1 cellular context compared by ENCODE assay signal in genomic region chr17:46942441-46943217, GRCh38.
TF ChIP-seq lines count a peak whose summit lies in the region.

No MANE protein-coding gene starts in this region.

TF ChIP-seq in HepG2, 621 proteins besides CTCF, POLR2A, EP300 and RAD21 (continued from another document):
- TF ChIP-seq ZFP90 (CRISPR knock-in tag; IDR thresholded peaks at IDR 0.05; ENCODE audit: borderline replicate concordance) (no peak), PAF1 (CRISPR knock-in tag; IDR thresholded peaks at IDR 0.05) (peak; percentile 49; the same call in 1 of the 2 replicates), DNMT1 (CRISPR knock-in tag; IDR thresholded peaks at IDR 0.05) (0 out of 2 replicates have a peak, but pooled peaks have one; percentile 22), ZNF703 (CRISPR knock-in tag; IDR thresholded peaks at IDR 0.05; ENCODE audit: borderline replicate concordance) (0 out of 2 replicates have a peak, but pooled peaks have one; percentile 44), SALL1 (CRISPR knock-in tag; IDR thresholded peaks at IDR 0.05) (peak; percentile 68), ERF (CRISPR knock-in tag; IDR thresholded peaks at IDR 0.05) (peak; percentile 36; the same call in 1 of the 2 replicates), PBX2 (CRISPR knock-in tag; IDR thresholded peaks at IDR 0.05) (no peak), SP5 (CRISPR knock-in tag; IDR thresholded peaks at IDR 0.05; ENCODE audit: borderline replicate concordance, low read depth) (peak; percentile 22; the same call in 1 of the 2 replicates), RBFOX2 (IDR thresholded peaks at IDR 0.05; ENCODE audit: low read depth, low read length) (0 out of 2 replicates have a peak, but pooled peaks have one; percentile 13), REPIN1 (CRISPR knock-in tag; IDR thresholded peaks at IDR 0.05; ENCODE audit: borderline replicate concordance, low read depth) (no peak), ZXDC (CRISPR knock-in tag; IDR thresholded peaks at IDR 0.05) (no peak), ZNF572 (CRISPR knock-in tag; IDR thresholded peaks at IDR 0.05) (peak; percentile 4; the same call in 1 of the 2 replicates), ZNF747 (CRISPR knock-in tag; IDR thresholded peaks at IDR 0.05; ENCODE audit: borderline replicate concordance) (peak; percentile 55; the same call in 1 of the 2 replicates), SMAD3 (CRISPR knock-in tag; IDR thresholded peaks at IDR 0.05) (0 out of 2 replicates have a peak, but pooled peaks have one; percentile 45), ELF4 (CRISPR knock-in tag; IDR thresholded peaks at IDR 0.05; ENCODE audit: borderline replicate concordance) (0 out of 2 replicates have a peak, but pooled peaks have one; percentile 17), ZNF709 (CRISPR knock-in tag; IDR thresholded peaks at IDR 0.05) (no peak), HNF1B (CRISPR knock-in tag; IDR thresholded peaks at IDR 0.05) (peak; percentile 27; the same call in 1 of the 2 replicates), ZSCAN31 (CRISPR knock-in tag; IDR thresholded peaks at IDR 0.05; ENCODE audit: low read depth) (0 out of 2 replicates have a peak, but pooled peaks have one; percentile 31), ZNF639 (CRISPR knock-in tag; conservative IDR thresholded peaks at IDR 0.05) (0 out of 2 replicates have a peak, but pooled peaks have one; percentile 16), ZNF317 (CRISPR knock-in tag; IDR thresholded peaks at IDR 0.05) (no peak), IRF2 (CRISPR knock-in tag; IDR thresholded peaks at IDR 0.05) (peak; percentile 77; the same call in 1 of the 2 replicates), MIER3 (CRISPR knock-in tag; IDR thresholded peaks at IDR 0.05; ENCODE audit: borderline replicate concordance) (0 out of 2 replicates have a peak, but pooled peaks have one; percentile 23), ATF7 (IDR thresholded peaks at IDR 0.05) (no peak), ATF7 (CRISPR knock-in tag; IDR thresholded peaks at IDR 0.05) (no peak; the same call in 1 of the 2 replicates), MAZ (IDR thresholded peaks at IDR 0.05; ENCODE audit: borderline replicate concordance, low read depth, low read length) (0 out of 2 replicates have a peak, but pooled peaks have one; percentile 22), MAZ (CRISPR knock-in tag; IDR thresholded peaks at IDR 0.05; ENCODE audit: low read depth) (0 out of 2 replicates have a peak, but pooled peaks have one; percentile 46), ZNF605 (CRISPR knock-in tag; IDR thresholded peaks at IDR 0.05) (peak; percentile 74), HHEX (CRISPR knock-in tag; IDR thresholded peaks at IDR 0.05) (no peak), SSRP1 (CRISPR knock-in tag; IDR thresholded peaks at IDR 0.05) (peak; percentile 92), ZKSCAN1 (IDR thresholded peaks at IDR 0.05; ENCODE audit: low read length) (no peak), TFDP1 (CRISPR knock-in tag; IDR thresholded peaks at IDR 0.05; ENCODE audit: borderline replicate concordance) (0 out of 2 replicates have a peak, but pooled peaks have one; percentile 9), MED8 (CRISPR knock-in tag; IDR thresholded peaks at IDR 0.05; ENCODE audit: insufficient replicate concordance) (no peak), CC2D1A (CRISPR knock-in tag; IDR thresholded peaks at IDR 0.05) (0 out of 2 replicates have a peak, but pooled peaks have one; percentile 65), BRD4 (CRISPR knock-in tag; IDR thresholded peaks at IDR 0.05) (no peak), CREB3 (CRISPR knock-in tag; IDR thresholded peaks at IDR 0.05) (no peak), SP140L (CRISPR knock-in tag; IDR thresholded peaks at IDR 0.05; ENCODE audit: borderline replicate concordance) (0 out of 2 replicates have a peak, but pooled peaks have one; percentile 68), ATF1 (CRISPR knock-in tag; IDR thresholded peaks at IDR 0.05) (0 out of 2 replicates have a peak, but pooled peaks have one; percentile 29), SP1 (IDR thresholded peaks at IDR 0.05) (no peak), SP1 (CRISPR knock-in tag; IDR thresholded peaks at IDR 0.05) (peak; percentile 27; the same call in 1 of the 2 replicates), HOXA7 (CRISPR knock-in tag; IDR thresholded peaks at IDR 0.05) (no peak), KDM2A (CRISPR knock-in tag; IDR thresholded peaks at IDR 0.05; ENCODE audit: borderline replicate concordance, low read depth) (0 out of 2 replicates have a peak, but pooled peaks have one; percentile 47), TOPORS (CRISPR knock-in tag; IDR thresholded peaks at IDR 0.05) (no peak), POGK (CRISPR knock-in tag; conservative IDR thresholded peaks at IDR 0.05) (peak; percentile 60; the same call in 1 of the 2 replicates), ZNF143 (CRISPR knock-in tag; IDR thresholded peaks at IDR 0.05) (no peak), GATAD1 (CRISPR knock-in tag; IDR thresholded peaks at IDR 0.05) (peak; percentile 49; the same call in 1 of the 2 replicates), SMARCC2 (IDR thresholded peaks at IDR 0.05) (no peak), MAX (IDR thresholded peaks at IDR 0.05) (peak; percentile 32; the same call in 1 of the 2 replicates), TEAD3 (CRISPR knock-in tag; optimal IDR thresholded peaks at IDR 0.05; ENCODE audit: borderline replicate concordance) (peak; percentile 72), THAP11 (CRISPR knock-in tag; IDR thresholded peaks at IDR 0.05) (no peak), PCBP2 (optimal IDR thresholded peaks at IDR 0.05; ENCODE audit: low read depth, low read length, poor library complexity, severe bottlenecking) (no peak), ZNF546 (CRISPR knock-in tag; conservative IDR thresholded peaks at IDR 0.05) (no peak), ZSCAN20 (CRISPR knock-in tag; IDR thresholded peaks at IDR 0.05; ENCODE audit: borderline replicate concordance) (no peak), ELF1 (CRISPR knock-in tag; IDR thresholded peaks at IDR 0.05) (peak; percentile 32; the same call in 1 of the 2 replicates)
